In genomic region chr20:14688045-14688444, GRCh38 we compare ENCODE assay signal across 26 cellular contexts.
"Had no signal": no experiment of that assay in that cellular context is flagged by ENCODE, and none has a peak within 500 bp of the region (broad histone marks: within the 10 kb centered on the region; RNA-seq: fewer than 3 reads in every experiment).

No MANE protein-coding gene starts in this region.

- H3K27ac Mint-ChIP-seq: activated CD4-positive, alpha-beta memory T cell treated with anti-CD3 and anti-CD28 coated beads for 36 hours; activated CD4-positive, alpha-beta T cell treated with anti-CD3 and anti-CD28 coated beads for 36 hours; activated CD4-positive, alpha-beta T cell treated with anti-CD3 and anti-CD28 coated beads, Interleukin-2, amount 10 ng/mL, durations not matched to agents 24 days and 14 days; activated naive CD8-positive, alpha-beta T cell; activated T-helper 17 cell treated with anti-CD3 and anti-CD28 coated beads, Interleukin-2, amount 50 U/mL, for 72 hours; dendritic cell treated with granulocyte-macrophage colony-stimulating factor and Interleukin-4, amounts not matched to agents 40 ng/mL and 50 ng/mL, for 4 days; endodermal cell had no signal

- H3K9me3 Mint-ChIP-seq: activated CD4-positive, alpha-beta T cell treated with anti-CD3 and anti-CD28 coated beads, Interleukin-2, amount 10 ng/mL, durations not matched to agents 24 days and 14 days; dendritic cell treated with granulocyte-macrophage colony-stimulating factor and Interleukin-4, amounts not matched to agents 40 ng/mL and 50 ng/mL, for 4 days; endodermal cell had no signal

- H3K27ac ChIP-seq: brain microvascular endothelial cell, coronary artery, dorsolateral prefrontal cortex had no signal

- H3K4me3 Mint-ChIP-seq: activated CD4-positive, alpha-beta memory T cell treated with anti-CD3 and anti-CD28 coated beads for 36 hours; activated CD4-positive, alpha-beta T cell treated with anti-CD3 and anti-CD28 coated beads for 36 hours; activated CD4-positive, alpha-beta T cell treated with anti-CD3 and anti-CD28 coated beads, Interleukin-2, amount 10 ng/mL, durations not matched to agents 24 days and 14 days; activated naive CD8-positive, alpha-beta T cell; activated T-cell treated with anti-CD3 and anti-CD28 coated beads, Interleukin-2, amount 50 U/mL, for 4 hours; activated T-helper 17 cell treated with anti-CD3 and anti-CD28 coated beads, Interleukin-2, amount 50 U/mL, for 72 hours; central memory CD8-positive, alpha-beta T cell; dendritic cell treated with granulocyte-macrophage colony-stimulating factor and Interleukin-4, amounts not matched to agents 40 ng/mL and 50 ng/mL, for 4 days; endodermal cell had no signal

- H3K36me3 ChIP-seq: brain microvascular endothelial cell had no signal

- DNase-seq: activated CD4-positive, alpha-beta memory T cell treated with anti-CD3 and anti-CD28 coated beads for 36 hours; activated CD4-positive, alpha-beta T cell treated with anti-CD3 and anti-CD28 coated beads for 36 hours; activated CD4-positive, alpha-beta T cell treated with anti-CD3 and anti-CD28 coated beads, Interleukin-2, amount 10 ng/mL, durations not matched to agents 24 days and 14 days; activated CD4-positive, CD25-positive, alpha-beta regulatory T cell; activated CD4-positive, CD25-positive, alpha-beta regulatory T cell treated with anti-CD3 and anti-CD28 coated beads, Interleukin-2, amount 50 U/mL, for 72 hours; activated effector memory CD4-positive, alpha-beta T cell treated with Interleukin-2 at 50 U/mL for 16 hours; activated gamma-delta T cell treated with Interleukin-2 at 50 U/mL for 16 hours; activated naive CD4-positive, alpha-beta T cell treated with anti-CD3 and anti-CD28 coated beads, Interleukin-2, amount 50 U/mL, for 16 hours; activated naive CD4-positive, alpha-beta T cell treated with Interleukin-2 at 50 U/mL for 16 hours; activated T-cell treated with anti-CD3 and anti-CD28 coated beads, Interleukin-2, amount 50 U/mL, for 4 hours; amniotic stem cell; anterior cingulate cortex; brain microvascular endothelial cell; dorsolateral prefrontal cortex; effector memory CD4-positive, alpha-beta T cell; endodermal cell; head of caudate nucleus; T-helper 2 cell had no signal

- H3K36me3 Mint-ChIP-seq: activated CD4-positive, alpha-beta memory T cell treated with anti-CD3 and anti-CD28 coated beads for 36 hours; activated naive CD8-positive, alpha-beta T cell had no signal

- ATAC-seq: activated CD4-positive, alpha-beta T cell treated with anti-CD3 and anti-CD28 coated beads for 36 hours; activated T-cell treated with anti-CD3 and anti-CD28 coated beads, Interleukin-2, amount 50 U/mL, for 4 hours; activated T-helper 17 cell treated with anti-CD3 and anti-CD28 coated beads, Interleukin-2, amount 50 U/mL, for 72 hours had no signal

- H3K4me3 ChIP-seq: coronary artery, dorsolateral prefrontal cortex had no signal

- H3K27me3 ChIP-seq: brain microvascular endothelial cell, dorsolateral prefrontal cortex had no signal

- H3K27me3 Mint-ChIP-seq: activated CD4-positive, alpha-beta memory T cell treated with anti-CD3 and anti-CD28 coated beads for 36 hours; activated CD4-positive, alpha-beta T cell treated with anti-CD3 and anti-CD28 coated beads for 36 hours; activated CD4-positive, alpha-beta T cell treated with anti-CD3 and anti-CD28 coated beads, Interleukin-2, amount 10 ng/mL, durations not matched to agents 24 days and 14 days; activated naive CD8-positive, alpha-beta T cell; activated T-helper 17 cell treated with anti-CD3 and anti-CD28 coated beads, Interleukin-2, amount 50 U/mL, for 72 hours; central memory CD8-positive, alpha-beta T cell; dendritic cell treated with granulocyte-macrophage colony-stimulating factor and Interleukin-4, amounts not matched to agents 40 ng/mL and 50 ng/mL, for 4 days had no signal

- FAIRE-seq: astrocyte, bronchial epithelial cell, frontal cortex had no signal

- H3K4me1 Mint-ChIP-seq: activated CD4-positive, alpha-beta T cell treated with anti-CD3 and anti-CD28 coated beads for 36 hours; activated CD4-positive, alpha-beta T cell treated with anti-CD3 and anti-CD28 coated beads, Interleukin-2, amount 10 ng/mL, durations not matched to agents 24 days and 14 days; activated T-helper 17 cell treated with anti-CD3 and anti-CD28 coated beads, Interleukin-2, amount 50 U/mL, for 72 hours; central memory CD8-positive, alpha-beta T cell had no signal
